24 cellular contexts compared by ENCODE assay signal in genomic region chrX:119072771-119073170, GRCh38. TPM values are rescaled to one million over a fixed set of nuclear protein-coding genes. Genes with fewer than 3 reads are reported as not detected.
DNase-seq lines count a peak whose midpoint lies in the region; ATAC-seq and TF ChIP-seq lines count a peak whose summit lies in the region.
"Had no signal": no experiment of that assay in that cellular context is flagged by ENCODE, and none has a peak within 500 bp of the region (broad histone marks: within the 10 kb centered on the region; RNA-seq: fewer than 3 reads in every experiment).

Gene CT47C1 (plus strand): TSS chrX:119072993. CDS start chrX:119073226, 233 bp downstream.

- peak within 1 kb of the TSS; percentile 80 for H3K27ac Mint-ChIP-seq in stimulated activated memory B cell treated with anti-CD40 and anti-IgM and Interleukin-4, amounts not matched to agents 10 μg/mL and 1 μg/mL and 100 μg/mL, for 72 hours

- H3K4me1 ChIP-seq in OCI-LY3 (ENCODE audit: low read length) (peaks cover 38% of the 10 kb centered on the region), smooth muscle cell (ENCODE audit: low read depth) (no peaks in the 10 kb centered on the region)
- H3K4me1 ChIP-seq: HAP-1, SJCRH30 had no signal

- H3K27ac ChIP-seq in OCI-LY3 (ENCODE audit: low read length): peak within 1 kb of the TSS; percentile 73
- no peak within 1 kb of the TSS for H3K27ac ChIP-seq in smooth muscle cell (ENCODE audit: low read depth)
- H3K27ac ChIP-seq: HL-60, PC-9, SJCRH30 had no signal

- TF ChIP-seq CTCF in OCI-LY3 (IDR thresholded peaks at IDR 0.05; ENCODE audit: low read depth, low read length) (no peak), smooth muscle cell (IDR thresholded peaks at IDR 0.05; ENCODE audit: borderline replicate concordance, insufficient read depth, poor library complexity, severe bottlenecking) (no peak), GM13976 (IDR thresholded peaks at IDR 0.05; ENCODE audit: borderline replicate concordance, control extremely low read depth, extremely low read depth, insufficient read depth, missing control alignments) (no peak)

- H3K4me3 ChIP-seq in OCI-LY3 (ENCODE audit: low read length) (peak within 1 kb of the TSS; percentile 52; the same call in 1 of the 2 replicates), smooth muscle cell (no peak within 1 kb of the TSS)
- H3K4me3 ChIP-seq: HAP-1, PC-9, SJCRH30 had no signal

- no peaks in the 10 kb centered on the region for H3K36me3 Mint-ChIP-seq in stimulated activated memory B cell treated with anti-CD40 and anti-IgM and Interleukin-4, amounts not matched to agents 10 μg/mL and 1 μg/mL and 100 μg/mL, for 72 hours
- H3K36me3 Mint-ChIP-seq: CD4-positive, CD25-positive, alpha-beta regulatory T cell had no signal

- WGBS in smooth muscle cell (ENCODE audit: low lambda C conversion rate): 96% methylated on average over 6 of the region's 6 CpGs

- no peak within 1 kb of the TSS for H2AFZ ChIP-seq in OCI-LY3 (ENCODE audit: low read depth, low read length)
- H2AFZ ChIP-seq in smooth muscle cell (ENCODE audit: low read depth): no peak within 1 kb of the TSS
- H2AFZ ChIP-seq: PC-9 had no signal

- H3K9ac ChIP-seq in OCI-LY3 (ENCODE audit: low read length) (peak within 1 kb of the TSS; percentile 32; the same call in 1 of the 2 replicates), smooth muscle cell (ENCODE audit: low read depth) (no peak within 1 kb of the TSS)

- H3F3A ChIP-seq in smooth muscle cell (ENCODE audit: low read depth): no peaks in the 10 kb centered on the region

- no peak for ATAC-seq in stimulated activated memory B cell treated with anti-CD40 and anti-IgM and Interleukin-4, amounts not matched to agents 10 μg/mL and 1 μg/mL and 100 μg/mL, for 72 hours

- peak within 1 kb of the TSS; percentile 85 for H3K4me2 ChIP-seq in OCI-LY3 (ENCODE audit: low read length)
- no peak within 1 kb of the TSS for H3K4me2 ChIP-seq in smooth muscle cell
- H3K4me2 ChIP-seq: PC-9 had no signal

- in situ Hi-C loops in GM13976 (cut with MboI; ENCODE audit: low sequenced_read_pairs, unreplicated experiment): no loop called here

- H3K27me3 ChIP-seq in OCI-LY3 (ENCODE audit: low read depth, low read length) (no peaks in the 10 kb centered on the region), smooth muscle cell (ENCODE audit: low read depth) (peaks cover 5% of the 10 kb centered on the region)

- no peak within 1 kb of the TSS for H3K4me3 Mint-ChIP-seq in stimulated activated memory B cell treated with anti-CD40 and anti-IgM and Interleukin-4, amounts not matched to agents 10 μg/mL and 1 μg/mL and 100 μg/mL, for 72 hours
- H3K4me3 Mint-ChIP-seq: CD4-positive, CD25-positive, alpha-beta regulatory T cell had no signal

- H3K4me1 Mint-ChIP-seq in stimulated activated memory B cell treated with anti-CD40 and anti-IgM and Interleukin-4, amounts not matched to agents 10 μg/mL and 1 μg/mL and 100 μg/mL, for 72 hours: no peaks in the 10 kb centered on the region
- H3K4me1 Mint-ChIP-seq: CD4-positive, CD25-positive, alpha-beta regulatory T cell had no signal

- TF ChIP-seq POLR2A in erythroblast (IDR thresholded peaks at IDR 0.05; ENCODE audit: low read length): no peak

- H3K36me3 ChIP-seq in OCI-LY3 (replicated peaks; ENCODE audit: low read depth, low read length) (peaks cover 17% of the 10 kb centered on the region), smooth muscle cell (ENCODE audit: low read depth) (no peaks in the 10 kb centered on the region)
- H3K36me3 ChIP-seq: HAP-1, SJCRH30 had no signal

- H3K9me3 ChIP-seq in OCI-LY3 (ENCODE audit: insufficient read depth, low read length): peaks cover 16% of the 10 kb centered on the region; the same call in 1 of the 2 replicates
- peaks cover 3% of the 10 kb centered on the region for H3K9me3 ChIP-seq in smooth muscle cell (replicated peaks; ENCODE audit: low read depth)
- H3K9me3 ChIP-seq: HAP-1, SJCRH30 had no signal

- H3K79me2 ChIP-seq in OCI-LY3 (ENCODE audit: low read length) (no peaks in the 10 kb centered on the region), smooth muscle cell (ENCODE audit: low read depth) (no peaks in the 10 kb centered on the region)

- POLR2A ChIA-PET in HEK293T (lab: Yijun Ruan, JAX): no interaction called here

- H3K9me3 Mint-ChIP-seq in stimulated activated memory B cell treated with anti-CD40 and anti-IgM and Interleukin-4, amounts not matched to agents 10 μg/mL and 1 μg/mL and 100 μg/mL, for 72 hours: no peaks in the 10 kb centered on the region
- H3K9me3 Mint-ChIP-seq: CD4-positive, CD25-positive, alpha-beta regulatory T cell had no signal

- DNase-seq in HEK293T (ENCODE audit: extremely low spot score): no peak
- DNase-seq in erythroblast (lab: John Stamatoyannopoulos, UW): peak; percentile 0 to 4
- DNase-seq in smooth muscle cell (lab: John Stamatoyannopoulos, UW; ENCODE audit: unreplicated experiment): no peak
- DNase-seq in GM13976 (ENCODE audit: low spot score): no peak
- no peak for DNase-seq in GOT3 (lab: John Stamatoyannopoulos, UW)
- DNase-seq: AML-193; CD4-positive, CD25-positive, alpha-beta regulatory T cell; COR-L47; DMS 273 treated with DMSO at 0.1 percent for 48 hours; GDM1; Kasumi-1; NCI-H1105; NCI-H2081 treated with DMSO at 0.1 percent for 48 hours; NCI-H510A treated with DMSO at 0.1 percent for 48 hours; NCI-H82; PC-9; SJCRH30; T-helper 2 cell had no signal

- CTCF ChIA-PET in HEK293T (lab: Yijun Ruan, JAX): no interaction called here

- no peaks in the 10 kb centered on the region for H3K27me3 Mint-ChIP-seq in stimulated activated memory B cell treated with anti-CD40 and anti-IgM and Interleukin-4, amounts not matched to agents 10 μg/mL and 1 μg/mL and 100 μg/mL, for 72 hours
- H3K27me3 Mint-ChIP-seq: CD4-positive, CD25-positive, alpha-beta regulatory T cell had no signal

- H4K20me1 ChIP-seq in OCI-LY3 (ENCODE audit: insufficient read depth, low read length) (no peaks in the 10 kb centered on the region), smooth muscle cell (ENCODE audit: low read depth) (no peaks in the 10 kb centered on the region)

TF ChIP-seq in HEK293T, 16 proteins besides CTCF, POLR2A, EP300 and RAD21:
- TF ChIP-seq FOXM1 (IDR thresholded peaks at IDR 0.05; ENCODE audit: borderline replicate concordance): no peak
- no peak for TF ChIP-seq L3MBTL2 (conservative IDR thresholded peaks at IDR 0.05)
- peak; percentile 90 for TF ChIP-seq PKNOX1 (IDR thresholded peaks at IDR 0.05)
- no peak for TF ChIP-seq SP1 (IDR thresholded peaks at IDR 0.05)
- TF ChIP-seq SUZ12 (IDR thresholded peaks at IDR 0.05): no peak

RNA-seq across cellular contexts. Expression of gene CT47C1, which starts in this region (rescaled TPM):
- total RNA-seq in smooth muscle cell: not detected in 2 replicates
- polyA plus RNA-seq in smooth muscle cell: not detected in 2 replicates
- total RNA-seq: CD4-positive, CD25-positive, alpha-beta regulatory T cell; Daoy; HT1080; PC-9; SJCRH30 had no signal
- polyA plus RNA-seq: CD4-positive, CD25-positive, alpha-beta regulatory T cell had no signal

Comparison
In these comparisons a context has a peak if more than half of its experiments do, and no peak if none do; other contexts are left out.
1. DNase-seq: peak in erythroblast (2 of 2); none in HEK293T (single experiment), smooth muscle cell (single experiment), GM13976 (single experiment) and GOT3 (single experiment).